In genomic region chr17:51913491-51913890, GRCh38 we compare ENCODE assay signal across 27 cellular contexts.
"Had no signal": no experiment of that assay in that cellular context is flagged by ENCODE, and none has a peak within 500 bp of the region (broad histone marks: within the 10 kb centered on the region; RNA-seq: fewer than 3 reads in every experiment).

No MANE protein-coding gene starts in this region.

- H3K4me3 Mint-ChIP-seq: activated CD4-positive, alpha-beta T cell treated with anti-CD3 and anti-CD28 coated beads for 36 hours; activated CD4-positive, alpha-beta T cell treated with anti-CD3 and anti-CD28 coated beads, Interleukin-2, amount 10 ng/mL, durations not matched to agents 7 days and 5 days; activated naive CD4-positive, alpha-beta T cell treated with anti-CD3 and anti-CD28 coated beads for 36 hours; activated T-cell treated with anti-CD3 and anti-CD28 coated beads, Interleukin-2, amount 50 U/mL, for 4 hours; activated T-helper 1 cell treated with anti-CD3 and anti-CD28 coated beads, Interleukin-12 subunit alpha, Interleukin-12 subunit beta, Interleukin-2, Interleukin-4 antibody, amounts not matched to agents 30 ng/mL and 10 ng/mL and 1 ng/mL, durations not matched to agents 14 hours and 24 hours and 36 hours had no signal

- H3K4me3 ChIP-seq: adrenal gland, body of pancreas, breast epithelium had no signal

- H3K27ac Mint-ChIP-seq: activated CD4-positive, alpha-beta T cell treated with anti-CD3 and anti-CD28 coated beads for 36 hours; activated CD4-positive, alpha-beta T cell treated with anti-CD3 and anti-CD28 coated beads, Interleukin-2, amount 10 ng/mL, durations not matched to agents 7 days and 5 days; activated naive CD4-positive, alpha-beta T cell treated with anti-CD3 and anti-CD28 coated beads for 36 hours; activated naive CD4-positive, alpha-beta T cell treated with anti-CD3 and anti-CD28 coated beads, Interleukin-2, amount 50 U/mL, for 72 hours; activated T-helper 1 cell treated with anti-CD3 and anti-CD28 coated beads, Interleukin-12 subunit alpha, Interleukin-12 subunit beta, Interleukin-2, Interleukin-4 antibody, amounts not matched to agents 30 ng/mL and 10 ng/mL and 1 ng/mL, durations not matched to agents 14 hours and 24 hours and 36 hours had no signal

- DNase-seq: activated CD4-positive, alpha-beta T cell treated with anti-CD3 and anti-CD28 coated beads for 36 hours; activated CD4-positive, alpha-beta T cell treated with anti-CD3 and anti-CD28 coated beads, Interleukin-2, amount 10 ng/mL, durations not matched to agents 7 days and 5 days; activated CD4-positive, alpha-beta T cell treated with anti-CD3 and anti-CD28 coated beads, Interleukin-2, amount 50 U/mL, for 48 hours; activated CD8-positive, alpha-beta memory T cell treated with anti-CD3 and anti-CD28 coated beads, Interleukin-2, amount 50 U/mL, for 4 hours; activated gamma-delta T cell treated with Interleukin-2 at 50 U/mL for 16 hours; activated naive CD4-positive, alpha-beta T cell treated with anti-CD3 and anti-CD28 coated beads for 36 hours; activated T-cell treated with anti-CD3 and anti-CD28 coated beads for 4 hours; activated T-cell treated with anti-CD3 and anti-CD28 coated beads, Interleukin-2, amount 50 U/mL, for 4 hours; adrenal gland; body of pancreas; cerebellar nuclear complex; Karpas-422; KBM-7; NCI-H1105; NCI-H1417 treated with DMSO at 0.1 percent for 48 hours; NCI-H1930; NCI-H2081 treated with DMSO at 0.1 percent for 48 hours; NCI-H345; NCI-H524 treated with DMSO at 0.1 percent for 48 hours; NK-92 treated with Interleukin-12 subunit alpha and Interleukin-12 subunit beta, amount 100 ng/mL, for 24 hours; Right ventricle myocardium superior; T1000; WERI-Rb-1 had no signal

- FAIRE-seq: astrocyte had no signal

- H3K9me3 ChIP-seq: adrenal gland, body of pancreas, breast epithelium had no signal

- H3K27ac ChIP-seq: adrenal gland, body of pancreas, breast epithelium, WERI-Rb-1 had no signal

- H3K4me1 ChIP-seq: adrenal gland, body of pancreas, breast epithelium had no signal

- H3K27me3 ChIP-seq: body of pancreas had no signal

- H3K9me3 Mint-ChIP-seq: activated CD4-positive, alpha-beta T cell treated with anti-CD3 and anti-CD28 coated beads, Interleukin-2, amount 10 ng/mL, durations not matched to agents 7 days and 5 days; activated naive CD4-positive, alpha-beta T cell treated with anti-CD3 and anti-CD28 coated beads for 36 hours; activated naive CD4-positive, alpha-beta T cell treated with anti-CD3 and anti-CD28 coated beads, Interleukin-2, amount 50 U/mL, for 72 hours; activated T-cell treated with anti-CD3 and anti-CD28 coated beads, Interleukin-2, amount 50 U/mL, for 4 hours; activated T-helper 1 cell treated with anti-CD3 and anti-CD28 coated beads, Interleukin-12 subunit alpha, Interleukin-12 subunit beta, Interleukin-2, Interleukin-4 antibody, amounts not matched to agents 30 ng/mL and 10 ng/mL and 1 ng/mL, durations not matched to agents 14 hours and 24 hours and 36 hours had no signal

- H3K36me3 Mint-ChIP-seq: activated naive CD4-positive, alpha-beta T cell treated with anti-CD3 and anti-CD28 coated beads, Interleukin-2, amount 50 U/mL, for 72 hours had no signal

- H3K27me3 Mint-ChIP-seq: activated CD4-positive, alpha-beta T cell treated with anti-CD3 and anti-CD28 coated beads, Interleukin-2, amount 10 ng/mL, durations not matched to agents 7 days and 5 days had no signal

- H3K36me3 ChIP-seq: adrenal gland, breast epithelium, WERI-Rb-1 had no signal

- H3K4me1 Mint-ChIP-seq: activated CD4-positive, alpha-beta T cell treated with anti-CD3 and anti-CD28 coated beads for 36 hours; activated CD4-positive, alpha-beta T cell treated with anti-CD3 and anti-CD28 coated beads, Interleukin-2, amount 10 ng/mL, durations not matched to agents 7 days and 5 days had no signal
